14 cellular contexts compared by ENCODE assay signal in the genomic region with DNA sequence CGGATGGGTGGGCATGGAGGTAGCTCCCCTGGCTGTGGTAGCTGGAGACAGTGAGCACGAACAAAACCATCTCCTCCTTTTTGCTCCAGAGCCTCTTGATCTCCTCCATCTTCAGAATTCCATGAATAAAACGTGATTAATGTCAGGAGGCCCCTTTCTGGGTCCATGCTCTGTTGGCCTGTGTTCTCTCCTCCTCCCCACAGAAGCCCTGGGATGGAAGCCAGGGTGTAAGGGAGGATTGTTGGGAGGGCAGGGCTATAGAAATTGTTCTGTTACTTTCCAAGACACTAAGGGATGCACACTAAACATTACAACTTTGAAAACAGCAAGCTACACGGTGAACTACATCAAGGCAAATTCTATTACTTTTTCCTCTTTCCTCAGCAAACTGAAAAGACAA.
DNase-seq lines count a peak whose midpoint lies in the region; ATAC-seq and TF ChIP-seq lines count a peak whose summit lies in the region.
"Had no signal": no experiment of that assay in that cellular context is flagged by ENCODE, and none has a peak within 500 bp of the region (broad histone marks: within the 10 kb centered on the region; RNA-seq: fewer than 3 reads in every experiment).

No MANE protein-coding gene starts in this region.

- CTCF ChIA-PET in activated CD8-positive, alpha-beta T cell treated with anti-CD3 and anti-CD28 coated beads for 36 hours (lab: Charles Lee): interaction anchor here (0.8 to 3.3 kb wide), 7 partner anchors 9 to 190 kb away, joined by 3 to 20 read pairs (median 5); no protein-coding TSS in a partner anchor

- H3K4me2 ChIP-seq in GM23338: no peak overlapping the region

- peak overlapping the region; percentile 46; the same call in 1 of the 2 replicates for H3K27ac Mint-ChIP-seq in GM23338
- H3K27ac Mint-ChIP-seq in activated CD8-positive, alpha-beta T cell treated with anti-CD3 and anti-CD28 coated beads for 36 hours: peak overlapping the region; percentile 97
- peak overlapping the region; percentile 87 to 92 for H3K27ac Mint-ChIP-seq in stimulated activated naive CD8-positive, alpha-beta T cell treated with anti-CD3 and anti-CD28 coated beads, Interleukin-15, amount 100 ng/mL, for 72 hours

- no peaks in the 10 kb centered on the region for H3K9me2 ChIP-seq in GM23338 (ENCODE audit: insufficient read depth)

- H3K4me1 ChIP-seq in GM23338 (ENCODE audit: insufficient read depth) (peaks cover 15% of the 10 kb centered on the region), gastroesophageal sphincter (peaks cover 25 to 100% (median 57%) of the 10 kb centered on the region in 3 donors)

- H4K20me1 ChIP-seq in GM23338 (replicated peaks; ENCODE audit: insufficient read depth): peaks cover 5% of the 10 kb centered on the region; the same call in 1 of the 2 replicates

- H2AFZ ChIP-seq in GM23338: no peak overlapping the region

- WGBS in gastroesophageal sphincter (ENCODE audit: low coverage in 1 of 2), 2 donors: 13 to 25% methylated on average over 1 to 3 of the region's 4 CpGs

- no peak for ATAC-seq in GM23338
- ATAC-seq in activated CD8-positive, alpha-beta T cell treated with anti-CD3 and anti-CD28 coated beads for 36 hours: no peak
- ATAC-seq in gastroesophageal sphincter: no peak
- ATAC-seq in stimulated activated naive CD8-positive, alpha-beta T cell treated with anti-CD3 and anti-CD28 coated beads, Interleukin-15, amount 100 ng/mL, for 72 hours: no peak
- ATAC-seq in GM18873 (IDR thresholded peaks at IDR 0.05; ENCODE audit: low FRiP score, unreplicated experiment): no peak
- ATAC-seq in HG02840 (IDR thresholded peaks at IDR 0.05; ENCODE audit: low FRiP score, unreplicated experiment): no peak

- H3K4me3 Mint-ChIP-seq in GM23338: no peak overlapping the region
- peak overlapping the region; percentile 62 for H3K4me3 Mint-ChIP-seq in activated CD8-positive, alpha-beta T cell treated with anti-CD3 and anti-CD28 coated beads for 36 hours
- peak overlapping the region; percentile 69 to 70 for H3K4me3 Mint-ChIP-seq in stimulated activated naive CD8-positive, alpha-beta T cell treated with anti-CD3 and anti-CD28 coated beads, Interleukin-15, amount 100 ng/mL, for 72 hours

- no peak for TF ChIP-seq POLR2A in gastroesophageal sphincter (IDR thresholded peaks at IDR 0.05)

- H3K36me3 Mint-ChIP-seq in GM23338 (ENCODE audit: low read depth): 0 out of 3 replicates have a peak, but pooled peaks cover 8% of the 10 kb centered on the region
- H3K36me3 Mint-ChIP-seq in activated CD8-positive, alpha-beta T cell treated with anti-CD3 and anti-CD28 coated beads for 36 hours (ENCODE audit: low read depth): peaks cover 65% of the 10 kb centered on the region

- no peak for TF ChIP-seq CTCF in GM23338 (conservative IDR thresholded peaks at IDR 0.05; ENCODE audit: low read depth in 2 of 2)
- TF ChIP-seq CTCF in activated CD8-positive, alpha-beta T cell treated with anti-CD3 and anti-CD28 coated beads for 36 hours (IDR thresholded peaks at IDR 0.05): no peak
- TF ChIP-seq CTCF in gastroesophageal sphincter (IDR thresholded peaks at IDR 0.05): no peak

- H3K27me3 ChIP-seq in GM23338 (ENCODE audit: insufficient read depth) (no peaks in the 10 kb centered on the region), gastroesophageal sphincter (no peaks in the 10 kb centered on the region)
- H3K27me3 ChIP-seq: BE2C had no signal

- H3K36me3 ChIP-seq in GM23338 (ENCODE audit: insufficient read depth) (no peaks in the 10 kb centered on the region), gastroesophageal sphincter (peaks cover 0 to 9% of the 10 kb centered on the region in 2 donors)

- H3K4me3 ChIP-seq in GM23338: no peak overlapping the region
- H3K4me3 ChIP-seq in gastroesophageal sphincter: no peak overlapping the region

- no peaks in the 10 kb centered on the region for H3K79me2 ChIP-seq in GM23338 (replicated peaks; ENCODE audit: insufficient read depth)

- TF ChIP-seq EP300 in gastroesophageal sphincter (IDR thresholded peaks at IDR 0.05): no peak

- H3K27ac ChIP-seq in GM23338 (ENCODE audit: low read depth): no peak overlapping the region
- H3K27ac ChIP-seq in gastroesophageal sphincter: peak overlapping the region; percentile 53 to 100 (median 94)

- POLR2A ChIA-PET in activated CD8-positive, alpha-beta T cell treated with anti-CD3 and anti-CD28 coated beads for 36 hours (lab: Charles Lee): interaction anchor here (0.6 to 7.5 kb wide), 4 partner anchors 10 to 160 kb away, joined by 3 to 79 read pairs (median 4); no protein-coding TSS in a partner anchor

- peaks cover 18% of the 10 kb centered on the region for H3K4me1 Mint-ChIP-seq in GM23338
- peaks cover 86% of the 10 kb centered on the region for H3K4me1 Mint-ChIP-seq in activated CD8-positive, alpha-beta T cell treated with anti-CD3 and anti-CD28 coated beads for 36 hours (ENCODE audit: low read depth)
- H3K4me1 Mint-ChIP-seq in stimulated activated naive CD8-positive, alpha-beta T cell treated with anti-CD3 and anti-CD28 coated beads, Interleukin-15, amount 100 ng/mL, for 72 hours: peaks cover 100% of the 10 kb centered on the region

- DNase-seq in GM23338 (ENCODE audit: low spot score): no peak
- DNase-seq in activated CD8-positive, alpha-beta T cell treated with anti-CD3 and anti-CD28 coated beads for 36 hours: no peak
- DNase-seq in stimulated activated naive CD8-positive, alpha-beta T cell treated with anti-CD3 and anti-CD28 coated beads, Interleukin-15, amount 100 ng/mL, for 72 hours: no peak
- no peak for DNase-seq in DMS 273 treated with DMSO at 0.1 percent for 48 hours (lab: John Stamatoyannopoulos, UW)
- DNase-seq: activated CD4-positive, alpha-beta T cell treated with anti-CD3 and anti-CD28 coated beads for 48 hours; BE2C; kidney; mesendoderm; NCI-H1105 treated with DMSO at 0.1 percent for 48 hours; Right ventricle myocardium superior; T-helper 9 cell had no signal

- peaks cover 4% of the 10 kb centered on the region for H3K27me3 Mint-ChIP-seq in GM23338 (ENCODE audit: insufficient read depth, low read depth, poor library complexity)
- H3K27me3 Mint-ChIP-seq in activated CD8-positive, alpha-beta T cell treated with anti-CD3 and anti-CD28 coated beads for 36 hours: no peaks in the 10 kb centered on the region
- H3K27me3 Mint-ChIP-seq in stimulated activated naive CD8-positive, alpha-beta T cell treated with anti-CD3 and anti-CD28 coated beads, Interleukin-15, amount 100 ng/mL, for 72 hours: no peaks in the 10 kb centered on the region

- no peaks in the 10 kb centered on the region for H3K9me3 Mint-ChIP-seq in GM23338
- H3K9me3 Mint-ChIP-seq in activated CD8-positive, alpha-beta T cell treated with anti-CD3 and anti-CD28 coated beads for 36 hours: no peaks in the 10 kb centered on the region
- H3K9me3 Mint-ChIP-seq in stimulated activated naive CD8-positive, alpha-beta T cell treated with anti-CD3 and anti-CD28 coated beads, Interleukin-15, amount 100 ng/mL, for 72 hours: no peaks in the 10 kb centered on the region

- intact Hi-C loops in activated CD8-positive, alpha-beta T cell treated with anti-CD3 and anti-CD28 coated beads for 36 hours (cut with micrococcal nuclease): no loop called here

- H3F3A ChIP-seq in GM23338 (replicated peaks; ENCODE audit: low read depth): no peaks in the 10 kb centered on the region

- no peaks in the 10 kb centered on the region for H3K9me3 ChIP-seq in gastroesophageal sphincter
- H3K9me3 ChIP-seq: BE2C had no signal

Comparison
In these comparisons a context has a peak if more than half of its experiments do, and no peak if none do; other contexts are left out.
1. H3K27ac Mint-ChIP-seq: peak in every context shown above with its lines; median percentile 97 in activated CD8-positive, alpha-beta T cell treated with anti-CD3 and anti-CD28 coated beads for 36 hours; 90 in stimulated activated naive CD8-positive, alpha-beta T cell treated with anti-CD3 and anti-CD28 coated beads, Interleukin-15, amount 100 ng/mL, for 72 hours; 46 in GM23338.